ENCODE assay signal across 39 cellular contexts in genomic region chr17:28340374-28340773, GRCh38. TPM values are rescaled to one million over a fixed set of nuclear protein-coding genes. Genes with fewer than 3 reads are reported as not detected.
"Had no signal": no experiment of that assay in that cellular context is flagged by ENCODE, and none has a peak within 500 bp of the region (broad histone marks: within the 10 kb centered on the region; RNA-seq: fewer than 3 reads in every experiment).

No MANE protein-coding gene starts in this region.

- H3K4me3 Mint-ChIP-seq: immature natural killer cell; mesothelial cell of epicardium; natural killer cell; nephron progenitor cell; neural progenitor cell; stimulated activated effector memory CD8-positive, alpha-beta T cell treated with anti-CD3 and anti-CD28 coated beads, Interleukin-12 subunit alpha, Interleukin-12 subunit beta, amount 100 ng/mL, for 72 hours; stimulated activated naive CD8-positive, alpha-beta T cell treated with anti-CD3 and anti-CD28 coated beads, Interleukin-15, amount 100 ng/mL, for 72 hours; type B pancreatic cell had no signal

- H2AFZ ChIP-seq: neural progenitor cell, parathyroid adenoma had no signal

- FAIRE-seq: islet of Langerhans had no signal

- H3K36me3 Mint-ChIP-seq: naive B cell, natural killer cell, type B pancreatic cell had no signal

- H3K9me3 Mint-ChIP-seq: mesothelial cell of epicardium; naive B cell; natural killer cell; nephron progenitor cell; neural progenitor cell; stimulated activated effector memory CD8-positive, alpha-beta T cell treated with anti-CD3 and anti-CD28 coated beads, Interleukin-12 subunit alpha, Interleukin-12 subunit beta, amount 100 ng/mL, for 72 hours; stimulated activated naive CD8-positive, alpha-beta T cell treated with anti-CD3 and anti-CD28 coated beads, Interleukin-15, amount 100 ng/mL, for 72 hours; type B pancreatic cell had no signal

- H3K9ac ChIP-seq: neural progenitor cell, parathyroid adenoma had no signal

- ATAC-seq: natural killer cell; right lobe of liver; stimulated activated effector memory CD8-positive, alpha-beta T cell treated with anti-CD3 and anti-CD28 coated beads, Interleukin-12 subunit alpha, Interleukin-12 subunit beta, amount 100 ng/mL, for 72 hours; stimulated activated naive CD8-positive, alpha-beta T cell treated with anti-CD3 and anti-CD28 coated beads, Interleukin-15, amount 100 ng/mL, for 72 hours had no signal

- DNase-seq: hypothalamus; immature natural killer cell; left ventricle myocardium inferior; mesendoderm; naive B cell; natural killer cell; nephron progenitor cell; occipital lobe; right lobe of liver; stimulated activated CD4-positive, alpha-beta T cell treated with anti-CD3 and anti-CD28 coated beads, Interleukin-12 subunit alpha, Interleukin-12 subunit beta, amount 100 ng/mL, for 4 hours; stimulated activated CD4-positive, alpha-beta T cell treated with anti-CD3 and anti-CD28 coated beads, Interleukin-15, amount 100 ng/mL, for 24 hours; stimulated activated CD4-positive, alpha-beta T cell treated with anti-CD3 and anti-CD28 coated beads, Interleukin-2, amount 100 ng/mL, for 24 hours; stimulated activated CD4-positive, alpha-beta T cell treated with anti-CD3 and anti-CD28 coated beads, Interleukin-4, amount 100 ng/mL, for 24 hours; stimulated activated naive CD4-positive, alpha-beta T cell treated with Interleukin-2 at 50 U/mL for 16 hours; stimulated activated naive CD8-positive, alpha-beta T cell treated with anti-CD3 and anti-CD28 coated beads, Interleukin-15, amount 100 ng/mL, for 72 hours; substantia nigra; uterus had no signal

- H3K27ac Mint-ChIP-seq: immature natural killer cell, mesothelial cell of epicardium, naive B cell, natural killer cell, nephron progenitor cell, neural progenitor cell, progenitor cell of endocrine pancreas, type B pancreatic cell had no signal

- H3K4me3 ChIP-seq: left ventricle myocardium inferior, lung, neural progenitor cell, right atrium auricular region, right lobe of liver, smooth muscle cell, tibial nerve, uterus had no signal

- H3K4me2 ChIP-seq: neural progenitor cell, smooth muscle cell had no signal

- H3K27me3 ChIP-seq: neural progenitor cell, neutrophil, right atrium auricular region, right lobe of liver, tibial nerve, uterus had no signal

- H3K27ac ChIP-seq: neural progenitor cell, neutrophil, parathyroid adenoma, right atrium auricular region, right lobe of liver, tibial nerve, uterus had no signal

- H3K36me3 ChIP-seq: neural progenitor cell, uterus had no signal

- H3K9me3 ChIP-seq: left ventricle myocardium inferior, neutrophil, right atrium auricular region, right lobe of liver, tibial nerve, uterus had no signal

- H3K27me3 Mint-ChIP-seq: naive B cell; progenitor cell of endocrine pancreas; stimulated activated naive CD8-positive, alpha-beta T cell treated with anti-CD3 and anti-CD28 coated beads, Interleukin-15, amount 100 ng/mL, for 72 hours; type B pancreatic cell had no signal

RNA-seq across cellular contexts. Expression of gene SEBOX, which starts 24.6 kb away (rescaled TPM):
- total RNA-seq: kidney epithelial cell, left ventricle myocardium inferior, lower leg skin, lung, mesothelial cell of epicardium, mononuclear cell, natural killer cell, occipital lobe, osteocyte, progenitor cell of endocrine pancreas, pulmonary artery endothelial cell, renal cortical epithelial cell, right atrium auricular region, right lobe of liver, skeletal muscle tissue, smooth muscle cell, temporal lobe, tibial nerve, ureter, uterus had no signal
- polyA plus RNA-seq: immature natural killer cell, lung, smooth muscle cell, thymus had no signal
